Comparison of ENCODE assay signal across 9 cellular contexts in genomic region chr4:53688186-53688790, GRCh38.
A peak's percentile ranks its signal among the peaks of the same experiment; 100 is the strongest.
DNase-seq lines count a peak whose midpoint lies in the region; ATAC-seq, FAIRE-seq and TF ChIP-seq lines count a peak whose summit lies in the region.
"Had no signal": no experiment of that assay in that cellular context is flagged by ENCODE, and none has a peak within 500 bp of the region (broad histone marks: within the 10 kb centered on the region; RNA-seq: fewer than 3 reads in every experiment).

No MANE protein-coding gene starts in this region.

- dilution Hi-C loops in endothelial cell of umbilical vein (cut with MboI; ENCODE audit: extremely low pct_ligation_motif_present, low sequenced_read_pairs): no loop called here

- H2AFZ ChIP-seq in endothelial cell of umbilical vein (ENCODE audit: low read depth, low read length): no peak overlapping the region

- no peaks in the 10 kb centered on the region for H3K79me2 ChIP-seq in endothelial cell of umbilical vein (ENCODE audit: control insufficient read depth, insufficient read depth, low read length)

- H3K27ac Mint-ChIP-seq in activated CD8-positive, alpha-beta T cell treated with anti-CD3 and anti-CD28 coated beads for 36 hours: peak overlapping the region; percentile 17
- H3K27ac Mint-ChIP-seq in activated CD8-positive, alpha-beta T cell treated with anti-CD3 and anti-CD28 coated beads, Interleukin-2, amount 10 ng/mL, durations not matched to agents 7 days and 5 days: no peak overlapping the region
- H3K27ac Mint-ChIP-seq in stimulated activated naive B cell treated with anti-CD40 and anti-IgM and Interleukin-4, amounts not matched to agents 10 μg/mL and 1 μg/mL and 100 μg/mL, for 72 hours: peak overlapping the region; percentile 31
- H3K27ac Mint-ChIP-seq: activated naive CD4-positive, alpha-beta T cell treated with anti-CD3 and anti-CD28 coated beads, Interleukin-2, amount 50 U/mL, for 24 hours had no signal

- H3K27ac ChIP-seq in endothelial cell of umbilical vein (ENCODE audit: insufficient read depth, low read depth, low read length): no peak overlapping the region

- peak; percentile 88 for ATAC-seq in activated CD8-positive, alpha-beta T cell treated with anti-CD3 and anti-CD28 coated beads for 36 hours
- no peak for ATAC-seq in activated CD8-positive, alpha-beta T cell treated with anti-CD3 and anti-CD28 coated beads, Interleukin-2, amount 10 ng/mL, durations not matched to agents 7 days and 5 days
- ATAC-seq in HG02642 (IDR thresholded peaks at IDR 0.05; ENCODE audit: poor library complexity, unreplicated experiment): peak; percentile 94
- peak; percentile 95 to 96 for ATAC-seq in stimulated activated naive B cell treated with anti-CD40 and anti-IgM and Interleukin-4, amounts not matched to agents 10 μg/mL and 1 μg/mL and 100 μg/mL, for 72 hours (replicated peaks)

- intact Hi-C loops in activated CD8-positive, alpha-beta T cell treated with anti-CD3 and anti-CD28 coated beads for 36 hours (cut with micrococcal nuclease): no loop called here
- intact Hi-C loops in endothelial cell of umbilical vein (cut with micrococcal nuclease): no loop called here

- H3K36me3 ChIP-seq in endothelial cell of umbilical vein (ENCODE audit: control insufficient read depth in 2 of 2, extremely low read depth in 1 of 2, insufficient read depth in 2 of 2, low read length in 2 of 2): no peaks in the 10 kb centered on the region

- BruUV-seq in endothelial cell of umbilical vein (replicated peaks; lab: Mats Ljungman, UMichigan): no TSS peak

- H3K4me2 ChIP-seq in endothelial cell of umbilical vein (ENCODE audit: insufficient read depth, low read length): no peak overlapping the region

- CTCF ChIA-PET in activated CD8-positive, alpha-beta T cell treated with anti-CD3 and anti-CD28 coated beads for 36 hours (lab: Charles Lee): interaction anchor here (1.5 kb wide), 1 partner anchor 10 kb away, joined by 3 read pairs; no protein-coding TSS in a partner anchor
- CTCF ChIA-PET in activated CD8-positive, alpha-beta T cell treated with anti-CD3 and anti-CD28 coated beads, Interleukin-2, amount 10 ng/mL, durations not matched to agents 7 days and 5 days (lab: Charles Lee): no interaction called here
- CTCF ChIA-PET in endothelial cell of umbilical vein (lab: Charles Lee): interaction anchor here (0.7 to 1.4 kb wide), 4 partner anchors 14 to 546 kb away, joined by 3 to 4 read pairs (median 3); no protein-coding TSS in a partner anchor

- no peaks in the 10 kb centered on the region for H3K9me3 ChIP-seq in endothelial cell of umbilical vein (replicated peaks; ENCODE audit: control insufficient read depth, insufficient read depth, low read length)

- H3K4me1 Mint-ChIP-seq in activated CD8-positive, alpha-beta T cell treated with anti-CD3 and anti-CD28 coated beads for 36 hours (ENCODE audit: low read depth): peaks cover 13% of the 10 kb centered on the region
- no peaks in the 10 kb centered on the region for H3K4me1 Mint-ChIP-seq in activated CD8-positive, alpha-beta T cell treated with anti-CD3 and anti-CD28 coated beads, Interleukin-2, amount 10 ng/mL, durations not matched to agents 7 days and 5 days (ENCODE audit: low read depth)
- peaks cover 22 to 25% of the 10 kb centered on the region in 2 donors for H3K4me1 Mint-ChIP-seq in stimulated activated naive B cell treated with anti-CD40 and anti-IgM and Interleukin-4, amounts not matched to agents 10 μg/mL and 1 μg/mL and 100 μg/mL, for 72 hours
- H3K4me1 Mint-ChIP-seq: activated naive CD4-positive, alpha-beta T cell treated with anti-CD3 and anti-CD28 coated beads, Interleukin-2, amount 50 U/mL, for 24 hours had no signal

- no peak for TF ChIP-seq CTCF in activated CD8-positive, alpha-beta T cell treated with anti-CD3 and anti-CD28 coated beads for 36 hours (IDR thresholded peaks at IDR 0.05)
- TF ChIP-seq CTCF in endothelial cell of umbilical vein (IDR thresholded peaks at IDR 0.05; ENCODE audit: extremely low read depth in 1 of 2, insufficient read depth in 1 of 2, low read depth in 1 of 2, low read length in 2 of 2): no peak

- no peak for TF ChIP-seq POLR2A in endothelial cell of umbilical vein (IDR thresholded peaks at IDR 0.05; ENCODE audit: low read depth, low read length)

- DNase-seq in activated CD8-positive, alpha-beta T cell treated with anti-CD3 and anti-CD28 coated beads for 36 hours: peak; percentile 67
- DNase-seq in activated CD8-positive, alpha-beta T cell treated with anti-CD3 and anti-CD28 coated beads, Interleukin-2, amount 10 ng/mL, durations not matched to agents 7 days and 5 days: no peak
- peak; percentile 91 for DNase-seq in NCI-H226
- DNase-seq in endothelial cell of umbilical vein (ENCODE audit: low read depth, low spot score): peak; percentile 48
- DNase-seq in stimulated activated naive B cell treated with anti-CD40 and anti-IgM and Interleukin-4, amounts not matched to agents 10 μg/mL and 1 μg/mL and 100 μg/mL, for 72 hours: peak; percentile 34
- DNase-seq in C1 segment of cervical spinal cord (lab: John Stamatoyannopoulos, UW): no peak
- DNase-seq in NCI-H1930 (lab: John Stamatoyannopoulos, UW): no peak

- no peaks in the 10 kb centered on the region for H3K9me3 Mint-ChIP-seq in activated CD8-positive, alpha-beta T cell treated with anti-CD3 and anti-CD28 coated beads for 36 hours
- no peaks in the 10 kb centered on the region for H3K9me3 Mint-ChIP-seq in activated CD8-positive, alpha-beta T cell treated with anti-CD3 and anti-CD28 coated beads, Interleukin-2, amount 10 ng/mL, durations not matched to agents 7 days and 5 days (ENCODE audit: insufficient read depth)
- H3K9me3 Mint-ChIP-seq in stimulated activated naive B cell treated with anti-CD40 and anti-IgM and Interleukin-4, amounts not matched to agents 10 μg/mL and 1 μg/mL and 100 μg/mL, for 72 hours: no peaks in the 10 kb centered on the region

- no peak overlapping the region for H3K9ac ChIP-seq in endothelial cell of umbilical vein (replicated peaks; ENCODE audit: extremely low read depth, insufficient read depth, low read length)

- FAIRE-seq in endothelial cell of umbilical vein (lab: Jason Lieb, UNC): no peak

- H3K27me3 ChIP-seq in endothelial cell of umbilical vein (ENCODE audit: control insufficient read depth in 2 of 2, insufficient read depth in 2 of 2, low read length in 2 of 2): peaks cover 20 to 33% of the 10 kb centered on the region in 2 experiments

- no peaks in the 10 kb centered on the region for H3K9me1 ChIP-seq in endothelial cell of umbilical vein (replicated peaks; ENCODE audit: control insufficient read depth, extremely low read depth, insufficient read depth, low read length)

- H3K4me3 ChIP-seq in endothelial cell of umbilical vein (replicated peaks in 1 of 3; ENCODE audit: insufficient read depth in 1 of 3, low read depth in 1 of 3, low read length in 3 of 3): no peak overlapping the region

- H3K4me1 ChIP-seq in endothelial cell of umbilical vein (ENCODE audit: control insufficient read depth, extremely low read depth, insufficient read depth, low read length): no peaks in the 10 kb centered on the region

- POLR2A ChIA-PET in activated CD8-positive, alpha-beta T cell treated with anti-CD3 and anti-CD28 coated beads for 36 hours (lab: Charles Lee): no interaction called here
- POLR2A ChIA-PET in activated CD8-positive, alpha-beta T cell treated with anti-CD3 and anti-CD28 coated beads, Interleukin-2, amount 10 ng/mL, durations not matched to agents 7 days and 5 days (lab: Charles Lee): no interaction called here
- POLR2A ChIA-PET in endothelial cell of umbilical vein (lab: Charles Lee): no interaction called here

- no peak overlapping the region for H3K4me3 Mint-ChIP-seq in activated CD8-positive, alpha-beta T cell treated with anti-CD3 and anti-CD28 coated beads for 36 hours
- no peak overlapping the region for H3K4me3 Mint-ChIP-seq in activated CD8-positive, alpha-beta T cell treated with anti-CD3 and anti-CD28 coated beads, Interleukin-2, amount 10 ng/mL, durations not matched to agents 7 days and 5 days
- no peak overlapping the region for H3K4me3 Mint-ChIP-seq in stimulated activated naive B cell treated with anti-CD40 and anti-IgM and Interleukin-4, amounts not matched to agents 10 μg/mL and 1 μg/mL and 100 μg/mL, for 72 hours
- H3K4me3 Mint-ChIP-seq: activated naive CD4-positive, alpha-beta T cell treated with anti-CD3 and anti-CD28 coated beads, Interleukin-2, amount 50 U/mL, for 24 hours had no signal

- peaks cover 37% of the 10 kb centered on the region for H3K27me3 Mint-ChIP-seq in activated CD8-positive, alpha-beta T cell treated with anti-CD3 and anti-CD28 coated beads for 36 hours
- H3K27me3 Mint-ChIP-seq in activated CD8-positive, alpha-beta T cell treated with anti-CD3 and anti-CD28 coated beads, Interleukin-2, amount 10 ng/mL, durations not matched to agents 7 days and 5 days (ENCODE audit: low read depth): peaks cover 11% of the 10 kb centered on the region
- H3K27me3 Mint-ChIP-seq in stimulated activated naive B cell treated with anti-CD40 and anti-IgM and Interleukin-4, amounts not matched to agents 10 μg/mL and 1 μg/mL and 100 μg/mL, for 72 hours: peaks cover 12 to 19% of the 10 kb centered on the region in 2 donors

- no peaks in the 10 kb centered on the region for H3K36me3 Mint-ChIP-seq in activated CD8-positive, alpha-beta T cell treated with anti-CD3 and anti-CD28 coated beads for 36 hours (ENCODE audit: low read depth)
- no peaks in the 10 kb centered on the region for H3K36me3 Mint-ChIP-seq in activated CD8-positive, alpha-beta T cell treated with anti-CD3 and anti-CD28 coated beads, Interleukin-2, amount 10 ng/mL, durations not matched to agents 7 days and 5 days (ENCODE audit: low read depth)
- H3K36me3 Mint-ChIP-seq in stimulated activated naive B cell treated with anti-CD40 and anti-IgM and Interleukin-4, amounts not matched to agents 10 μg/mL and 1 μg/mL and 100 μg/mL, for 72 hours: no peaks in the 10 kb centered on the region
- H3K36me3 Mint-ChIP-seq: activated naive CD4-positive, alpha-beta T cell treated with anti-CD3 and anti-CD28 coated beads, Interleukin-2, amount 50 U/mL, for 24 hours had no signal

- no peaks in the 10 kb centered on the region for H4K20me1 ChIP-seq in endothelial cell of umbilical vein (replicated peaks; ENCODE audit: control insufficient read depth, extremely low read depth, insufficient read depth, low read length)

TF ChIP-seq in endothelial cell of umbilical vein, 7 proteins besides CTCF, POLR2A, EP300 and RAD21 (continues in another document):
- TF ChIP-seq FOS (IDR thresholded peaks at IDR 0.05; ENCODE audit: borderline replicate concordance, insufficient read depth, low read length) (peak; percentile 88), POLR2AphosphoS5 (IDR thresholded peaks at IDR 0.05; ENCODE audit: insufficient read depth, low read depth, low read length) (no peak), MAX (IDR thresholded peaks at IDR 0.05; ENCODE audit: insufficient read depth, insufficient read length) (no peak), EZH2 (IDR thresholded peaks at IDR 0.05; ENCODE audit: borderline replicate concordance, low read depth, low read length, severe bottlenecking) (no peak), GATA2 (IDR thresholded peaks at IDR 0.05; ENCODE audit: insufficient read depth, insufficient read length, low read depth, low read length) (peak; percentile 77), MYC (IDR thresholded peaks at IDR 0.05; ENCODE audit: low read depth, low read length) (no peak)

Comparison
In these comparisons a context has a peak if more than half of its experiments do, and no peak if none do; other contexts are left out.
1. DNase-seq: peak in activated CD8-positive, alpha-beta T cell treated with anti-CD3 and anti-CD28 coated beads for 36 hours (single experiment), NCI-H226 (single experiment), endothelial cell of umbilical vein (single experiment) and stimulated activated naive B cell treated with anti-CD40 and anti-IgM and Interleukin-4, amounts not matched to agents 10 μg/mL and 1 μg/mL and 100 μg/mL, for 72 hours (single experiment); none in activated CD8-positive, alpha-beta T cell treated with anti-CD3 and anti-CD28 coated beads, Interleukin-2, amount 10 ng/mL, durations not matched to agents 7 days and 5 days (single experiment), C1 segment of cervical spinal cord (0 of 14) and NCI-H1930 (0 of 2).